In genomic region chr2:96261328-96262003, GRCh38 we compare ENCODE assay signal across 8 cellular contexts. TPM values are rescaled to one million over a fixed set of nuclear protein-coding genes. Genes with fewer than 3 reads are reported as not detected.
DNase-seq lines count a peak whose midpoint lies in the region; ATAC-seq and TF ChIP-seq lines count a peak whose summit lies in the region.
"Had no signal": no experiment of that assay in that cellular context is flagged by ENCODE, and none has a peak within 500 bp of the region (broad histone marks: within the 10 kb centered on the region; RNA-seq: fewer than 3 reads in every experiment).

No MANE protein-coding gene starts in this region.

- DNase-seq in GM23338 (ENCODE audit: low spot score) (no peak), RWPE2 (ENCODE audit: low spot score) (no peak), left lung (no peak), OCI-LY7 (ENCODE audit: low spot score) (no peak), BE2C (no peak)
- no peak for DNase-seq in stimulated activated effector memory CD8-positive, alpha-beta T cell treated with anti-CD3 and anti-CD28 coated beads, Interleukin-12 subunit alpha, Interleukin-12 subunit beta, amount 100 ng/mL, for 72 hours (ENCODE audit: low spot score in 2 of 2)

- H3K9me3 ChIP-seq in RWPE2 (ENCODE audit: severe bottlenecking) (no peaks in the 10 kb centered on the region), left lung (no peaks in the 10 kb centered on the region), OCI-LY7 (ENCODE audit: low read length) (no peaks in the 10 kb centered on the region), BE2C (no peaks in the 10 kb centered on the region)

- ATAC-seq in GM23338 (no peak), RWPE2 (ENCODE audit: low read depth) (no peak), left lung (no peak), HG03571 (IDR thresholded peaks at IDR 0.05; ENCODE audit: unreplicated experiment) (no peak)
- ATAC-seq in stimulated activated effector memory CD8-positive, alpha-beta T cell treated with anti-CD3 and anti-CD28 coated beads, Interleukin-12 subunit alpha, Interleukin-12 subunit beta, amount 100 ng/mL, for 72 hours, result no peak

- H3K4me2 ChIP-seq in GM23338 (no peak overlapping the region), OCI-LY7 (ENCODE audit: low read length) (no peak overlapping the region)

- intact Hi-C loops in left lung (cut with DNase I) (no loop called here), OCI-LY7 (cut with micrococcal nuclease; ENCODE audit: unreplicated experiment) (loop anchor here (10.0 kb wide), 1 partner anchor 243 kb away; the partner anchor contains the start of gene NEURL3)

- H3K27me3 ChIP-seq in GM23338 (ENCODE audit: insufficient read depth), result no peaks in the 10 kb centered on the region
- H3K27me3 ChIP-seq in RWPE2 (ENCODE audit: insufficient read depth, poor library complexity, severe bottlenecking), result no peaks in the 10 kb centered on the region
- H3K27me3 ChIP-seq in left lung, result no peaks in the 10 kb centered on the region
- no peaks in the 10 kb centered on the region for H3K27me3 ChIP-seq in BE2C

- H3K4me1 Mint-ChIP-seq in GM23338, result peaks cover 22% of the 10 kb centered on the region
- H3K4me1 Mint-ChIP-seq in stimulated activated effector memory CD8-positive, alpha-beta T cell treated with anti-CD3 and anti-CD28 coated beads, Interleukin-12 subunit alpha, Interleukin-12 subunit beta, amount 100 ng/mL, for 72 hours, result peaks cover 45% of the 10 kb centered on the region

- H3K27ac ChIP-seq in GM23338 (ENCODE audit: low read depth), result 0 out of 2 replicates have a peak overlapping the region, but pooled peaks have one; percentile 6
- H3K27ac ChIP-seq in RWPE2 (ENCODE audit: poor library complexity, severe bottlenecking), result peak overlapping the region; percentile 70
- H3K27ac ChIP-seq in left lung, result peak overlapping the region; percentile 81 to 95
- H3K27ac ChIP-seq in OCI-LY7 (ENCODE audit: low read depth, low read length, poor library complexity, severe bottlenecking), result no peak overlapping the region

- H3F3A ChIP-seq in GM23338 (replicated peaks; ENCODE audit: low read depth), result peaks cover 2% of the 10 kb centered on the region

- H3K27me3 Mint-ChIP-seq in GM23338 (ENCODE audit: insufficient read depth, low read depth, poor library complexity), result peaks cover 11% of the 10 kb centered on the region
- H3K27me3 Mint-ChIP-seq: naive B cell had no signal

- CTCF ChIA-PET in OCI-LY7 (lab: Charles Lee; ENCODE audit: unreplicated experiment), result interaction anchor here (0.6 to 1.4 kb wide), 2 partner anchors 22 to 122 kb away, joined by 3 to 5 read pairs; no protein-coding TSS in a partner anchor

- H3K4me3 ChIP-seq in GM23338, result no peak overlapping the region
- no peak overlapping the region for H3K4me3 ChIP-seq in RWPE2 (ENCODE audit: severe bottlenecking)
- H3K4me3 ChIP-seq in left lung, result no peak overlapping the region
- H3K4me3 ChIP-seq in OCI-LY7 (ENCODE audit: low read depth, low read length, poor library complexity, severe bottlenecking), result no peak overlapping the region
- H3K4me3 ChIP-seq in BE2C (ENCODE audit: low read depth, low read length), result no peak overlapping the region

- H3K9me3 Mint-ChIP-seq in GM23338, result no peaks in the 10 kb centered on the region; the same call in 2 of the 3 replicates
- no peaks in the 10 kb centered on the region for H3K9me3 Mint-ChIP-seq in stimulated activated effector memory CD8-positive, alpha-beta T cell treated with anti-CD3 and anti-CD28 coated beads, Interleukin-12 subunit alpha, Interleukin-12 subunit beta, amount 100 ng/mL, for 72 hours
- H3K9me3 Mint-ChIP-seq: naive B cell had no signal

- H3K9me2 ChIP-seq in GM23338 (ENCODE audit: insufficient read depth), result no peaks in the 10 kb centered on the region
- H3K9me2 ChIP-seq in OCI-LY7 (ENCODE audit: insufficient read depth, low read length), result no peaks in the 10 kb centered on the region

- H3K4me1 ChIP-seq in GM23338 (ENCODE audit: insufficient read depth), result peaks cover 10% of the 10 kb centered on the region; the same call in 1 of the 2 replicates
- peaks cover 12% of the 10 kb centered on the region for H3K4me1 ChIP-seq in RWPE2 (ENCODE audit: insufficient read depth, poor library complexity, severe bottlenecking)
- H3K4me1 ChIP-seq in left lung, result peaks cover 33 to 87% of the 10 kb centered on the region in 2 donors
- H3K4me1 ChIP-seq in OCI-LY7 (ENCODE audit: insufficient read depth, low read length, poor library complexity, severe bottlenecking), result peaks cover 35% of the 10 kb centered on the region
- H3K4me1 ChIP-seq in BE2C, result peaks cover 6% of the 10 kb centered on the region; the same call in 1 of the 2 replicates

- H3K79me2 ChIP-seq in GM23338 (replicated peaks; ENCODE audit: insufficient read depth), result peaks cover 46% of the 10 kb centered on the region
- peaks cover 39% of the 10 kb centered on the region for H3K79me2 ChIP-seq in OCI-LY7 (ENCODE audit: insufficient read depth, low read depth, low read length)

- peaks cover 38% of the 10 kb centered on the region for H4K20me1 ChIP-seq in GM23338 (replicated peaks; ENCODE audit: insufficient read depth)
- H4K20me1 ChIP-seq in OCI-LY7 (ENCODE audit: insufficient read depth, low read length), result peaks cover 13% of the 10 kb centered on the region

- TF ChIP-seq CTCF in GM23338 (conservative IDR thresholded peaks at IDR 0.05; ENCODE audit: low read depth in 2 of 2) (no peak), RWPE2 (IDR thresholded peaks at IDR 0.05; ENCODE audit: poor library complexity, severe bottlenecking) (no peak), left lung (IDR thresholded peaks at IDR 0.05) (no peak), OCI-LY7 (conservative IDR thresholded peaks at IDR 0.05; ENCODE audit: low read length) (no peak), BE2C (IDR thresholded peaks at IDR 0.05; ENCODE audit: low read depth, low read length) (no peak)

- BruUV-seq in OCI-LY7 (replicated peaks; lab: Mats Ljungman, UMichigan), result no TSS peak

- POLR2A ChIA-PET in OCI-LY7 (lab: Charles Lee), result interaction anchor here (0.5 to 1.6 kb wide), 4 partner anchors 15 to 275 kb away, joined by 3 to 5 read pairs (median 3); no protein-coding TSS in a partner anchor

- H2AFZ ChIP-seq in GM23338, result no peak overlapping the region
- no peak overlapping the region for H2AFZ ChIP-seq in OCI-LY7 (ENCODE audit: low read length)

- 0 out of 2 replicates have a peak, but pooled peaks cover 3% of the 10 kb centered on the region for H3K36me3 ChIP-seq in GM23338 (ENCODE audit: insufficient read depth)
- H3K36me3 ChIP-seq in RWPE2 (ENCODE audit: low read depth), result peaks cover 31% of the 10 kb centered on the region
- H3K36me3 ChIP-seq in left lung, result peaks cover 0 to 39% of the 10 kb centered on the region in 2 donors
- peaks cover 59% of the 10 kb centered on the region for H3K36me3 ChIP-seq in OCI-LY7 (ENCODE audit: insufficient read depth, low read length)
- no peaks in the 10 kb centered on the region; the same call in 1 of the 2 replicates for H3K36me3 ChIP-seq in BE2C

- peaks cover 2% of the 10 kb centered on the region for H3K36me3 Mint-ChIP-seq in GM23338 (ENCODE audit: low read depth)
- H3K36me3 Mint-ChIP-seq in stimulated activated effector memory CD8-positive, alpha-beta T cell treated with anti-CD3 and anti-CD28 coated beads, Interleukin-12 subunit alpha, Interleukin-12 subunit beta, amount 100 ng/mL, for 72 hours, result peaks cover 50% of the 10 kb centered on the region
- H3K36me3 Mint-ChIP-seq: naive B cell had no signal

- no peak overlapping the region for H3K4me3 Mint-ChIP-seq in GM23338
- H3K4me3 Mint-ChIP-seq in stimulated activated effector memory CD8-positive, alpha-beta T cell treated with anti-CD3 and anti-CD28 coated beads, Interleukin-12 subunit alpha, Interleukin-12 subunit beta, amount 100 ng/mL, for 72 hours, result no peak overlapping the region

- no peak overlapping the region for H3K27ac Mint-ChIP-seq in GM23338
- H3K27ac Mint-ChIP-seq in stimulated activated effector memory CD8-positive, alpha-beta T cell treated with anti-CD3 and anti-CD28 coated beads, Interleukin-12 subunit alpha, Interleukin-12 subunit beta, amount 100 ng/mL, for 72 hours, result peak overlapping the region; percentile 84

TF ChIP-seq in GM23338, 12 proteins besides CTCF, POLR2A, EP300 and RAD21 (continues in another document):
- TF ChIP-seq EZH2 (IDR thresholded peaks at IDR 0.05; ENCODE audit: low read depth, unreplicated experiment) (no peak), ZNF331 (CRISPR knock-in tag; IDR thresholded peaks at IDR 0.05; ENCODE audit: low read depth) (no peak), EZH2phosphoT487 (IDR thresholded peaks at IDR 0.05; ENCODE audit: unreplicated experiment) (no peak), CREB1 (CRISPR knock-in tag; IDR thresholded peaks at IDR 0.05; ENCODE audit: low read depth) (no peak), POLR2AphosphoS5 (IDR thresholded peaks at IDR 0.05; ENCODE audit: low read depth) (no peak), JUNB (IDR thresholded peaks at IDR 0.05; ENCODE audit: unreplicated experiment) (no peak)

RNA-seq across cellular contexts. Expression of gene TMEM127, which starts 4.3 kb away (rescaled TPM):
- total RNA-seq in GM23338 (2014; rRNA removed; shearing (Covaris generic)), result 19.9 and 24.6 TPM in 2 replicates
- 4.5 and 4.9 TPM in 2 replicates for polyA plus RNA-seq in GM23338 (2016; fragmentation: Nextera tagmentation; extraction: Ambion mirVana)
- total RNA-seq in left lung, result 10 to 100 TPM; 66.1 to 79.9 TPM
- total RNA-seq in OCI-LY7 (2014; rRNA removed; shearing (Covaris generic)), result 12.0 and 12.1 TPM in 2 replicates
- 20.4 and 21.1 TPM in 2 replicates for total RNA-seq in OCI-LY7 (2022)
- 16.8 TPM for polyA plus RNA-seq in BE2C (2012; ENCODE audit: insufficient read depth, insufficient read length, low read depth)

RNA-seq across cellular contexts. Expression of gene CIAO1, which starts 4.6 kb away (rescaled TPM):
- total RNA-seq in GM23338 (2014; rRNA removed; shearing (Covaris generic)), result 87.0 and 119 TPM in 2 replicates
- polyA plus RNA-seq in GM23338 (2016; fragmentation: Nextera tagmentation; extraction: Ambion mirVana), result 44.1 and 48.8 TPM in 2 replicates
- total RNA-seq in left lung (10 to 100 TPM; 59.8 to 69.1 TPM), OCI-LY7 (2022) (85.2 and 89.6 TPM in 2 replicates)
- 89.8 and 128 TPM in 2 replicates for total RNA-seq in OCI-LY7 (2014; rRNA removed; shearing (Covaris generic))
- polyA plus RNA-seq in BE2C (2012; ENCODE audit: insufficient read depth, insufficient read length, low read depth), result 73.9 TPM

RNA-seq across cellular contexts. Expression of gene SNRNP200, which starts 43.9 kb away (rescaled TPM):
- 174 and 179 TPM in 2 replicates for total RNA-seq in GM23338 (2014; rRNA removed; shearing (Covaris generic))
- 70.7 and 72.3 TPM in 2 replicates for polyA plus RNA-seq in GM23338 (2016; fragmentation: Nextera tagmentation; extraction: Ambion mirVana)
- total RNA-seq in left lung, result 10 to 100 TPM; 82.7 to 96.1 TPM
- 76.0 and 79.3 TPM in 2 replicates for total RNA-seq in OCI-LY7 (2014; rRNA removed; shearing (Covaris generic))
- 213 and 216 TPM in 2 replicates for total RNA-seq in OCI-LY7 (2022)
- 297 TPM for polyA plus RNA-seq in BE2C (2012; ENCODE audit: insufficient read depth, insufficient read length, low read depth)

RNA-seq across cellular contexts. Expression of gene STARD7, which starts 52.8 kb away (rescaled TPM):
- total RNA-seq in GM23338 (2014; rRNA removed; shearing (Covaris generic)), result 222 TPM in 2 replicates
- 72.0 and 72.2 TPM in 2 replicates for polyA plus RNA-seq in GM23338 (2016; fragmentation: Nextera tagmentation; extraction: Ambion mirVana)
- total RNA-seq in left lung, result 100 to 1,000 TPM; 132 to 142 TPM
- 208 and 239 TPM in 2 replicates for total RNA-seq in OCI-LY7 (2014; rRNA removed; shearing (Covaris generic))
- total RNA-seq in OCI-LY7 (2022), result 186 and 206 TPM in 2 replicates
- polyA plus RNA-seq in BE2C (2012; ENCODE audit: insufficient read depth, insufficient read length, low read depth), result 63.0 TPM
